In the genomic region with DNA sequence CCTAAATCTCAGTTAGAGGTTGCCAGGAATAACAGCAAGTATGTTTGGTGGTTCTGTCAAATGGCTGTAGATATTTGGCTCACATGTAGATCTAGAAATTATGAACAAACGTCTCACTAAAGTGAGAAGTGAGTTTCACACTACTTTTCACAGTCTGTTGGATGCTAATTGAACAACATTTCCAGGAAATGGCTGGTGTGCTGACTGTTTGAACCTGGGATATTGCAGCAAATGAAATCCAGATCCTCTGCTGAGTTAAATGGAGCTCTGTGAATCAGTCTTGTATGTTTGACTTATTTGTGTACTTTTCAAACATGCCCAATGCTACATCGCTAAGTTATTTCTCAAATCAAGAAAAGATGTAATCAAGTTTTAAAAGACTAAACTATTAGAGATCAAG, we compare ENCODE assay signal across 1 cellular context.
TF ChIP-seq lines count a peak whose summit lies in the region.

No MANE protein-coding gene starts in this region.

TF ChIP-seq in endothelial cell of umbilical vein, 7 proteins besides CTCF, POLR2A, EP300 and RAD21:
- TF ChIP-seq EZH2 (IDR thresholded peaks at IDR 0.05; ENCODE audit: borderline replicate concordance, low read depth, low read length, severe bottlenecking) (no peak), FOS (IDR thresholded peaks at IDR 0.05; ENCODE audit: borderline replicate concordance, insufficient read depth, low read length) (no peak)
- TF ChIP-seq, protein P1, sequence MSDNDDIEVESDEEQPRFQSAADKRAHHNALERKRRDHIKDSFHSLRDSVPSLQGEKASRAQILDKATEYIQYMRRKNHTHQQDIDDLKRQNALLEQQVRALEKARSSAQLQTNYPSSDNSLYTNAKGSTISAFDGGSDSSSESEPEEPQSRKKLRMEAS (IDR thresholded peaks at IDR 0.05; ENCODE audit: insufficient read depth, insufficient read length): no peak
TF ChIP-seq in endothelial cell of umbilical vein: peak in this region for 0.
